Comparison of ENCODE assay signal across 8 cellular contexts in the genomic region with DNA sequence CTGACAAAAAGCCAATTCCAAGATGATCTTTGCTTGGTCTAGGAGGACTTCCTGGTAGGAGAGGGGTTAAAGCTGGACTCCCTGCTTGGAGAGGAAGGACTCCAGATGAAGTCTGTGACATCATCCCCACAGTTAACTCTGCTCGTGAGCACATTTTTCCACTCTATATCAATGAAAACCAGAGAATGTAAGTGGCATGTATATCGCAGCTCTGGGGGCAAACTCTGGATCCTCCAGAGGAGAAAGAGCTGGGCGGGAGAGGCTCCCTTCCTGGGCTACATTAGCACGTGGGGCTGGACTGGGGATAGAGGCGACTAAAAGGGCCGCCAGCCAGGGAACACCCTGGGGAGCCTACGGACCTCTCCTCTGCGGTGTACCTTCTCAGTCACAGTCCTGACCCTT. TPM values are rescaled to one million over a fixed set of nuclear protein-coding genes. Genes with fewer than 3 reads are reported as not detected.
A peak's percentile ranks its signal among the peaks of the same experiment; 100 is the strongest.
DNase-seq lines count a peak whose midpoint lies in the region; ATAC-seq lines count a peak whose summit lies in the region.

No MANE protein-coding gene starts in this region.

- H3K9me3 ChIP-seq in mesenchymal stem cell (ENCODE audit: control insufficient read depth, low read length) = no peaks in the 10 kb centered on the region

- CTCF ChIA-PET in activated CD4-positive, alpha-beta T cell treated with anti-CD3 and anti-CD28 coated beads for 36 hours (lab: Charles Lee) = interaction anchor here (0.9 to 5.3 kb wide), 10 partner anchors 9 to 162 kb away, joined by 3 to 25 read pairs (median 4); a partner anchor contains a TSS
- CTCF ChIA-PET in activated naive CD4-positive, alpha-beta T cell treated with anti-CD3 and anti-CD28 coated beads, Interleukin-2, amount 10 ng/mL, durations not matched to agents 7 days and 5 days (lab: Charles Lee) = interaction anchor here (1.0 to 5.9 kb wide), 11 partner anchors 14 to 156 kb away, joined by 3 to 40 read pairs (median 4); no protein-coding TSS in a partner anchor

- no peak for DNase-seq in activated CD4-positive, alpha-beta T cell treated with anti-CD3 and anti-CD28 coated beads for 36 hours
- DNase-seq in activated CD4-positive, alpha-beta T cell treated with anti-CD3 and anti-CD28 coated beads for 48 hours = no peak
- DNase-seq in activated naive CD4-positive, alpha-beta T cell treated with anti-CD3 and anti-CD28 coated beads, Interleukin-2, amount 10 ng/mL, durations not matched to agents 7 days and 5 days = no peak
- peak; percentile 88 for DNase-seq in mesenchymal stem cell
- DNase-seq in hepatic stellate cell (ENCODE audit: low spot score) = no peak
- no peak for DNase-seq in NCI-H1694 (lab: John Stamatoyannopoulos, UW)
- no peak for DNase-seq in DMS53 (lab: John Stamatoyannopoulos, UW)

- H3K4ac ChIP-seq in mesenchymal stem cell (ENCODE audit: low read depth in 1 of 2, low read length in 2 of 2) = peak overlapping the region; percentile 54 to 60

- ATAC-seq in activated CD4-positive, alpha-beta T cell treated with anti-CD3 and anti-CD28 coated beads for 36 hours = peak; percentile 18
- peak; percentile 22 for ATAC-seq in HG03045 (IDR thresholded peaks at IDR 0.05; ENCODE audit: unreplicated experiment)

- 44% methylated on average over 7 of the region's 8 CpGs for WGBS in mesenchymal stem cell

- H3K4me3 ChIP-seq in mesenchymal stem cell (ENCODE audit: insufficient read depth in 1 of 2, low read depth in 1 of 2, low read length in 2 of 2) = peak overlapping the region in 1 of 2 experiments; percentile 79

- no peaks in the 10 kb centered on the region for H3K9me3 Mint-ChIP-seq in activated CD4-positive, alpha-beta T cell treated with anti-CD3 and anti-CD28 coated beads for 36 hours (ENCODE audit: low read depth)
- no peaks in the 10 kb centered on the region for H3K9me3 Mint-ChIP-seq in activated naive CD4-positive, alpha-beta T cell treated with anti-CD3 and anti-CD28 coated beads, Interleukin-2, amount 10 ng/mL, durations not matched to agents 7 days and 5 days

- peaks cover 31% of the 10 kb centered on the region for H3K79me1 ChIP-seq in mesenchymal stem cell (replicated peaks; ENCODE audit: low read length, poor library complexity, severe bottlenecking)

- intact Hi-C loops in activated CD4-positive, alpha-beta T cell treated with anti-CD3 and anti-CD28 coated beads for 36 hours (cut with DNase I, micrococcal nuclease) = loop anchor here (1.0 to 5.0 kb wide), 4 partner anchors 19 to 177 kb away; no protein-coding TSS in a partner anchor

- no peaks in the 10 kb centered on the region for H3K27me3 Mint-ChIP-seq in activated CD4-positive, alpha-beta T cell treated with anti-CD3 and anti-CD28 coated beads for 36 hours
- H3K27me3 Mint-ChIP-seq in activated naive CD4-positive, alpha-beta T cell treated with anti-CD3 and anti-CD28 coated beads, Interleukin-2, amount 10 ng/mL, durations not matched to agents 7 days and 5 days = no peaks in the 10 kb centered on the region

- peaks cover 64% of the 10 kb centered on the region for H3K4me1 Mint-ChIP-seq in activated CD4-positive, alpha-beta T cell treated with anti-CD3 and anti-CD28 coated beads for 36 hours
- peaks cover 85% of the 10 kb centered on the region for H3K4me1 Mint-ChIP-seq in activated naive CD4-positive, alpha-beta T cell treated with anti-CD3 and anti-CD28 coated beads, Interleukin-2, amount 10 ng/mL, durations not matched to agents 7 days and 5 days

- peak overlapping the region in 1 of 2 experiments; percentile 26 for H3K14ac ChIP-seq in mesenchymal stem cell (ENCODE audit: low read length in 2 of 2)

- H3K27me3 ChIP-seq in mesenchymal stem cell (ENCODE audit: control insufficient read depth in 1 of 2, insufficient read depth in 1 of 2, low read length in 2 of 2) = no peaks in the 10 kb centered on the region

- peak overlapping the region; percentile 87 for H3K27ac Mint-ChIP-seq in activated CD4-positive, alpha-beta T cell treated with anti-CD3 and anti-CD28 coated beads for 36 hours
- H3K27ac Mint-ChIP-seq in activated naive CD4-positive, alpha-beta T cell treated with anti-CD3 and anti-CD28 coated beads, Interleukin-2, amount 10 ng/mL, durations not matched to agents 7 days and 5 days = peak overlapping the region; percentile 88

- POLR2A ChIA-PET in activated CD4-positive, alpha-beta T cell treated with anti-CD3 and anti-CD28 coated beads for 36 hours (lab: Charles Lee) = interaction anchor here (0.5 to 2.1 kb wide), 8 partner anchors 8 to 233 kb away, joined by 3 to 23 read pairs (median 4); no protein-coding TSS in a partner anchor

- no peak overlapping the region for H2AFZ ChIP-seq in mesenchymal stem cell (ENCODE audit: low read depth, low read length)

- H2BK12ac ChIP-seq in mesenchymal stem cell (ENCODE audit: low read length in 2 of 2) = peak overlapping the region in 1 of 2 experiments; percentile 61

- peak overlapping the region; percentile 75 for H2BK15ac ChIP-seq in mesenchymal stem cell (ENCODE audit: low read depth, poor library complexity, severe bottlenecking)

- no peak overlapping the region for H2BK5ac ChIP-seq in mesenchymal stem cell (ENCODE audit: low read depth, low read length, poor library complexity, severe bottlenecking)

- peak overlapping the region; percentile 42 for H2AK5ac ChIP-seq in mesenchymal stem cell (ENCODE audit: low read length, severe bottlenecking)

- peaks cover 26% of the 10 kb centered on the region for H3K36me3 Mint-ChIP-seq in activated CD4-positive, alpha-beta T cell treated with anti-CD3 and anti-CD28 coated beads for 36 hours (ENCODE audit: low read depth)
- peaks cover 34% of the 10 kb centered on the region for H3K36me3 Mint-ChIP-seq in activated naive CD4-positive, alpha-beta T cell treated with anti-CD3 and anti-CD28 coated beads, Interleukin-2, amount 10 ng/mL, durations not matched to agents 7 days and 5 days

- peak overlapping the region; percentile 74 for H3K4me3 Mint-ChIP-seq in activated CD4-positive, alpha-beta T cell treated with anti-CD3 and anti-CD28 coated beads for 36 hours
- H3K4me3 Mint-ChIP-seq in activated naive CD4-positive, alpha-beta T cell treated with anti-CD3 and anti-CD28 coated beads, Interleukin-2, amount 10 ng/mL, durations not matched to agents 7 days and 5 days = peak overlapping the region; percentile 73

- peaks cover 19 to 22% of the 10 kb centered on the region in 2 experiments for H3K36me3 ChIP-seq in mesenchymal stem cell (ENCODE audit: control insufficient read depth in 1 of 2, insufficient read depth in 2 of 2, low read depth in 1 of 2, low read length in 2 of 2)

- peak overlapping the region; percentile 70 for H3K4me2 ChIP-seq in mesenchymal stem cell (ENCODE audit: low read length, poor library complexity, severe bottlenecking)

- H3K18ac ChIP-seq in mesenchymal stem cell (ENCODE audit: low read depth in 1 of 2, low read length in 2 of 2) = peak overlapping the region; percentile 83 to 93

- peaks cover 43% of the 10 kb centered on the region for H3K4me1 ChIP-seq in mesenchymal stem cell (ENCODE audit: control insufficient read depth, insufficient read depth, low read depth, low read length)

- H2BK120ac ChIP-seq in mesenchymal stem cell (ENCODE audit: low read depth, low read length) = peak overlapping the region; percentile 62

- H3K23ac ChIP-seq in mesenchymal stem cell (ENCODE audit: low read length in 2 of 2) = peak overlapping the region in 1 of 2 experiments; percentile 51

- peak overlapping the region; percentile 59 for H4K91ac ChIP-seq in mesenchymal stem cell (ENCODE audit: low read length)

- peak overlapping the region; percentile 70 for H3K27ac ChIP-seq in mesenchymal stem cell (ENCODE audit: low read length, poor library complexity, severe bottlenecking)

- peak overlapping the region; percentile 91 for H3K9ac ChIP-seq in mesenchymal stem cell (ENCODE audit: low read length)

- peak overlapping the region; percentile 80 for H4K8ac ChIP-seq in mesenchymal stem cell (ENCODE audit: low read length)

RNA-seq across cellular contexts. Expression of a gene that starts 34.1 kb away (rescaled TPM):
- total RNA-seq in activated CD4-positive, alpha-beta T cell treated with anti-CD3 and anti-CD28 coated beads for 36 hours = 10 to 100 TPM; 13.6 to 16.5 TPM
- 25.3 TPM for polyA plus RNA-seq in mesenchymal stem cell (2013, experiment 1 of 2)
- 23.9 TPM for polyA plus RNA-seq in mesenchymal stem cell (2013, experiment 2 of 2)

RNA-seq across cellular contexts. Expression of a gene that starts 47.2 kb away (rescaled TPM):
- 10 to 100 TPM; 31.4 to 38.6 TPM for total RNA-seq in activated CD4-positive, alpha-beta T cell treated with anti-CD3 and anti-CD28 coated beads for 36 hours
- 72.1 TPM for polyA plus RNA-seq in mesenchymal stem cell (2013, experiment 1 of 2)
- polyA plus RNA-seq in mesenchymal stem cell (2013, experiment 2 of 2) = 72.9 TPM

RNA-seq across cellular contexts. Expression of a gene that starts 59.1 kb away (rescaled TPM):
- 10 to 100 TPM; 29.1 to 37.0 TPM for total RNA-seq in activated CD4-positive, alpha-beta T cell treated with anti-CD3 and anti-CD28 coated beads for 36 hours
- polyA plus RNA-seq in mesenchymal stem cell (2013, experiment 1 of 2) = 24.6 TPM
- 23.7 TPM for polyA plus RNA-seq in mesenchymal stem cell (2013, experiment 2 of 2)
